17 cellular contexts compared by ENCODE assay signal in genomic region chr13:85241045-85241444, GRCh38.
DNase-seq lines count a peak whose midpoint lies in the region; ATAC-seq and TF ChIP-seq lines count a peak whose summit lies in the region.
"Had no signal": no experiment of that assay in that cellular context is flagged by ENCODE, and none has a peak within 500 bp of the region (broad histone marks: within the 10 kb centered on the region; RNA-seq: fewer than 3 reads in every experiment).

No MANE protein-coding gene starts in this region.

- peaks cover 27% of the 10 kb centered on the region for H3K4me1 Mint-ChIP-seq in HFFc6 (ENCODE audit: low read depth)
- H3K4me1 Mint-ChIP-seq: WTC11 had no signal

- TF ChIP-seq POLR2A in GM18505 (IDR thresholded peaks at IDR 0.05; ENCODE audit: borderline replicate concordance, extremely low read depth, insufficient read depth, insufficient read length): no peak

- ATAC-seq in RWPE2 (ENCODE audit: low read depth): peak; percentile 78
- no peak for ATAC-seq in GM18505 (IDR thresholded peaks at IDR 0.05; ENCODE audit: unreplicated experiment)
- ATAC-seq in mucosa of descending colon: no peak
- ATAC-seq: effector memory CD8-positive, alpha-beta T cell; WTC11 had no signal

- intact Hi-C loops in mucosa of descending colon (cut with DNase I, micrococcal nuclease): no loop called here

- DNase-seq in HFFc6 (peak; percentile 5), RWPE2 (ENCODE audit: low spot score) (no peak), fibroblast of mammary gland (ENCODE audit: low read depth) (peak; percentile 23), skeletal muscle cell (ENCODE audit: low read depth) (peak; percentile 16), mesenteric fat pad (ENCODE audit: low spot score) (no peak), mucosa of descending colon (no peak)
- no peak for DNase-seq in stimulated activated CD4-positive, alpha-beta T cell treated with anti-CD3 and anti-CD28 coated beads, Interleukin-2, amount 100 ng/mL, for 48 hours
- DNase-seq: effector memory CD8-positive, alpha-beta T cell; NCI-H146; NCI-H446 treated with DMSO at 0.1 percent for 48 hours; OCI-M1 had no signal

- H3K27me3 ChIP-seq in RWPE2 (ENCODE audit: insufficient read depth, poor library complexity, severe bottlenecking): no peaks in the 10 kb centered on the region

- TF ChIP-seq CTCF in HFFc6 (IDR thresholded peaks at IDR 0.05) (no peak), RWPE2 (IDR thresholded peaks at IDR 0.05; ENCODE audit: poor library complexity, severe bottlenecking) (no peak), fibroblast of mammary gland (conservative IDR thresholded peaks at IDR 0.05; ENCODE audit: control insufficient read depth, insufficient read depth, low read depth, low read length) (no peak), mucosa of descending colon (IDR thresholded peaks at IDR 0.05) (no peak)

- H3K9me3 Mint-ChIP-seq in HFFc6: no peaks in the 10 kb centered on the region
- H3K9me3 Mint-ChIP-seq: WTC11 had no signal

- H3K9me3 ChIP-seq in RWPE2 (ENCODE audit: severe bottlenecking) (no peaks in the 10 kb centered on the region), mucosa of descending colon (no peaks in the 10 kb centered on the region)

- no peak overlapping the region for H3K27ac Mint-ChIP-seq in HFFc6
- H3K27ac Mint-ChIP-seq: effector memory CD8-positive, alpha-beta T cell; mesothelial cell of epicardium; stimulated activated naive CD8-positive, alpha-beta T cell treated with anti-CD3 and anti-CD28 coated beads, Interleukin-15, Interleukin-2, amounts not matched to agents 100 ng/mL and 50 ng/mL, for 24 hours; WTC11 had no signal

- H3K36me3 ChIP-seq in RWPE2 (ENCODE audit: low read depth) (no peaks in the 10 kb centered on the region), mucosa of descending colon (ENCODE audit: low read depth) (no peaks in the 10 kb centered on the region)

- no peak overlapping the region for H3K4me3 Mint-ChIP-seq in HFFc6
- H3K4me3 Mint-ChIP-seq: effector memory CD8-positive, alpha-beta T cell; mesothelial cell of epicardium; stimulated activated naive CD8-positive, alpha-beta T cell treated with anti-CD3 and anti-CD28 coated beads, Interleukin-15, Interleukin-2, amounts not matched to agents 100 ng/mL and 50 ng/mL, for 24 hours; WTC11 had no signal

- H3K36me3 Mint-ChIP-seq in HFFc6 (ENCODE audit: low read depth): no peaks in the 10 kb centered on the region; the same call in 1 of the 2 replicates
- H3K36me3 Mint-ChIP-seq: mesothelial cell of epicardium, WTC11 had no signal

- H3K4me3 ChIP-seq in RWPE2 (ENCODE audit: severe bottlenecking): no peak overlapping the region
- no peak overlapping the region for H3K4me3 ChIP-seq in fibroblast of mammary gland (ENCODE audit: control insufficient read depth, low read depth, low read length)
- no peak overlapping the region for H3K4me3 ChIP-seq in skeletal muscle cell (ENCODE audit: low read depth, low read length)
- no peak overlapping the region for H3K4me3 ChIP-seq in mucosa of descending colon

- H3K4me1 ChIP-seq in RWPE2 (ENCODE audit: insufficient read depth, poor library complexity, severe bottlenecking): peaks cover 35% of the 10 kb centered on the region
- H3K4me1 ChIP-seq in mucosa of descending colon (ENCODE audit: low read depth): no peaks in the 10 kb centered on the region

- peak overlapping the region; percentile 47 for H3K27ac ChIP-seq in RWPE2 (ENCODE audit: poor library complexity, severe bottlenecking)
- H3K27ac ChIP-seq: C4-2B, HL-60 had no signal

- H3K27me3 Mint-ChIP-seq in HFFc6 (ENCODE audit: insufficient read depth): no peaks in the 10 kb centered on the region
- H3K27me3 Mint-ChIP-seq: effector memory CD8-positive, alpha-beta T cell; stimulated activated naive CD8-positive, alpha-beta T cell treated with anti-CD3 and anti-CD28 coated beads, Interleukin-15, Interleukin-2, amounts not matched to agents 100 ng/mL and 50 ng/mL, for 24 hours had no signal

Comparison
In these comparisons a context has a peak if more than half of its experiments do, and no peak if none do; other contexts are left out.
1. DNase-seq: peak in HFFc6 (single experiment), fibroblast of mammary gland (single experiment) and skeletal muscle cell (single experiment); none in RWPE2 (single experiment), mesenteric fat pad (single experiment), stimulated activated CD4-positive, alpha-beta T cell treated with anti-CD3 and anti-CD28 coated beads, Interleukin-2, amount 100 ng/mL, for 48 hours (0 of 2) and mucosa of descending colon (0 of 3).